Comparison of ENCODE assay signal across 8 cellular contexts in genomic region chr19:35868823-35869326, GRCh38. TPM values are rescaled to one million over a fixed set of nuclear protein-coding genes. Genes with fewer than 3 reads are reported as not detected.
DNase-seq lines count a peak whose midpoint lies in the region; ATAC-seq lines count a peak whose summit lies in the region.

No MANE protein-coding gene starts in this region.

- no peak overlapping the region for H3K27ac Mint-ChIP-seq in activated T-helper 1 cell treated with anti-CD3 and anti-CD28 coated beads, Interleukin-12 subunit alpha, Interleukin-12 subunit beta, Interleukin-2, Interleukin-4 antibody, amounts not matched to agents 30 ng/mL and 10 ng/mL and 1 ng/mL, durations not matched to agents 14 hours and 24 hours and 36 hours

- peak overlapping the region; percentile 62 for H3K4me3 Mint-ChIP-seq in activated T-helper 1 cell treated with anti-CD3 and anti-CD28 coated beads, Interleukin-12 subunit alpha, Interleukin-12 subunit beta, Interleukin-2, Interleukin-4 antibody, amounts not matched to agents 30 ng/mL and 10 ng/mL and 1 ng/mL, durations not matched to agents 14 hours and 24 hours and 36 hours

- H3K27me3 Mint-ChIP-seq in activated T-helper 1 cell treated with anti-CD3 and anti-CD28 coated beads, Interleukin-12 subunit alpha, Interleukin-12 subunit beta, Interleukin-2, Interleukin-4 antibody, amounts not matched to agents 30 ng/mL and 10 ng/mL and 1 ng/mL, durations not matched to agents 14 hours and 24 hours and 36 hours (ENCODE audit: insufficient read depth), result peaks cover 29% of the 10 kb centered on the region

- DNase-seq in NCI-H345 (lab: John Stamatoyannopoulos, UW) (peak; percentile 66), NCI-H345 treated with DMSO at 0.1 percent for 48 hours (lab: John Stamatoyannopoulos, UW; ENCODE audit: unreplicated experiment) (no peak), hepatic stellate cell (ENCODE audit: low spot score) (no peak)
- DNase-seq in activated T-helper 1 cell treated with anti-CD3 and anti-CD28 coated beads, Interleukin-12 subunit alpha, Interleukin-12 subunit beta, Interleukin-2, Interleukin-4 antibody, amounts not matched to agents 30 ng/mL and 10 ng/mL and 1 ng/mL, durations not matched to agents 14 hours and 24 hours and 36 hours (ENCODE audit: low spot score), result no peak
- no peak for DNase-seq in stimulated activated CD4-positive, alpha-beta T cell treated with anti-CD3 and anti-CD28 coated beads, Interleukin-4, amount 100 ng/mL, for 4 hours

- H3K27me3 ChIP-seq in iPS-15b (ENCODE audit: control insufficient read depth, insufficient read depth, low read length) (peaks cover 16% of the 10 kb centered on the region), subcutaneous abdominal adipose tissue (ENCODE audit: control insufficient read depth in 5 of 5, insufficient read depth in 4 of 5, low read length in 5 of 5) (peaks cover 16 to 42% (median 38%) of the 10 kb centered on the region in 5 donors)

- peaks cover 2% of the 10 kb centered on the region for H3K36me3 Mint-ChIP-seq in activated T-helper 1 cell treated with anti-CD3 and anti-CD28 coated beads, Interleukin-12 subunit alpha, Interleukin-12 subunit beta, Interleukin-2, Interleukin-4 antibody, amounts not matched to agents 30 ng/mL and 10 ng/mL and 1 ng/mL, durations not matched to agents 14 hours and 24 hours and 36 hours (ENCODE audit: low read depth)

- H3K4me3 ChIP-seq in iPS-15b (ENCODE audit: low read depth, low read length), result peak overlapping the region; percentile 78
- H3K4me3 ChIP-seq in subcutaneous abdominal adipose tissue (ENCODE audit: low read depth in 1 of 5, low read length in 5 of 5), result peak overlapping the region in 4 of 5 donors; percentile 24 to 61 (median 36)

- no peak overlapping the region for H3K27ac ChIP-seq in subcutaneous abdominal adipose tissue (ENCODE audit: low read depth, low read length)

- H3K4me1 ChIP-seq in iPS-15b (ENCODE audit: control insufficient read depth, insufficient read depth, low read length), result peaks cover 9% of the 10 kb centered on the region
- peaks cover 0 to 23% (median 21%) of the 10 kb centered on the region in 5 donors for H3K4me1 ChIP-seq in subcutaneous abdominal adipose tissue (ENCODE audit: control insufficient read depth in 5 of 5, insufficient read depth in 5 of 5, low read length in 5 of 5)

- H3K36me3 ChIP-seq in iPS-15b (ENCODE audit: control insufficient read depth, insufficient read depth, low read length), result peaks cover 2% of the 10 kb centered on the region
- no peaks in the 10 kb centered on the region for H3K36me3 ChIP-seq in subcutaneous abdominal adipose tissue (ENCODE audit: control insufficient read depth in 5 of 5, insufficient read depth in 5 of 5, low read length in 5 of 5)

- H3K9me3 ChIP-seq in iPS-15b (ENCODE audit: control insufficient read depth, insufficient read depth, low read length) (no peaks in the 10 kb centered on the region), subcutaneous abdominal adipose tissue (ENCODE audit: control insufficient read depth in 5 of 5, low read length in 5 of 5) (no peaks in the 10 kb centered on the region)

- peaks cover 23% of the 10 kb centered on the region for H3K4me1 Mint-ChIP-seq in activated T-helper 1 cell treated with anti-CD3 and anti-CD28 coated beads, Interleukin-12 subunit alpha, Interleukin-12 subunit beta, Interleukin-2, Interleukin-4 antibody, amounts not matched to agents 30 ng/mL and 10 ng/mL and 1 ng/mL, durations not matched to agents 14 hours and 24 hours and 36 hours (ENCODE audit: low read depth)

- H3K9ac ChIP-seq in iPS-15b (ENCODE audit: low read depth, low read length) (no peak overlapping the region), subcutaneous abdominal adipose tissue (ENCODE audit: low read length in 5 of 5) (peak overlapping the region in 1 of 5 donors; percentile 6)

- no peaks in the 10 kb centered on the region for H3K9me3 Mint-ChIP-seq in activated T-helper 1 cell treated with anti-CD3 and anti-CD28 coated beads, Interleukin-12 subunit alpha, Interleukin-12 subunit beta, Interleukin-2, Interleukin-4 antibody, amounts not matched to agents 30 ng/mL and 10 ng/mL and 1 ng/mL, durations not matched to agents 14 hours and 24 hours and 36 hours

- intact Hi-C loops in activated T-helper 1 cell treated with anti-CD3 and anti-CD28 coated beads, Interleukin-12 subunit alpha, Interleukin-12 subunit beta, Interleukin-2, Interleukin-4 antibody, amounts not matched to agents 30 ng/mL and 10 ng/mL and 1 ng/mL, durations not matched to agents 14 hours and 24 hours and 36 hours (cut with micrococcal nuclease), result loop anchor here (1.0 to 2.0 kb wide), 5 partner anchors 10 to 128 kb away; partner anchors contain the start of genes ARHGAP33 and KIRREL2

- ATAC-seq in GM19395 (IDR thresholded peaks at IDR 0.05; ENCODE audit: unreplicated experiment), result no peak

RNA-seq across cellular contexts. Expression of gene APLP1, which starts 0.5 kb away (rescaled TPM):
- 2.3 and 2.4 TPM in 2 replicates for total RNA-seq in activated T-helper 1 cell treated with anti-CD3 and anti-CD28 coated beads, Interleukin-12 subunit alpha, Interleukin-12 subunit beta, Interleukin-2, Interleukin-4 antibody, amounts not matched to agents 30 ng/mL and 10 ng/mL and 1 ng/mL, durations not matched to agents 14 hours and 24 hours and 36 hours

RNA-seq across cellular contexts. Expression of gene KIRREL2, which starts 12.2 kb away (rescaled TPM):
- 1.7 TPM in 2 replicates for total RNA-seq in activated T-helper 1 cell treated with anti-CD3 and anti-CD28 coated beads, Interleukin-12 subunit alpha, Interleukin-12 subunit beta, Interleukin-2, Interleukin-4 antibody, amounts not matched to agents 30 ng/mL and 10 ng/mL and 1 ng/mL, durations not matched to agents 14 hours and 24 hours and 36 hours

RNA-seq across cellular contexts. Expression of gene NPHS1, which starts 16.6 kb away (rescaled TPM):
- 0.05 TPM in 1 of 2 replicates, not detected in the other for total RNA-seq in activated T-helper 1 cell treated with anti-CD3 and anti-CD28 coated beads, Interleukin-12 subunit alpha, Interleukin-12 subunit beta, Interleukin-2, Interleukin-4 antibody, amounts not matched to agents 30 ng/mL and 10 ng/mL and 1 ng/mL, durations not matched to agents 14 hours and 24 hours and 36 hours

RNA-seq across cellular contexts. Expression of gene NFKBID, which starts 31.5 kb away (rescaled TPM):
- 163 and 164 TPM in 2 replicates for total RNA-seq in activated T-helper 1 cell treated with anti-CD3 and anti-CD28 coated beads, Interleukin-12 subunit alpha, Interleukin-12 subunit beta, Interleukin-2, Interleukin-4 antibody, amounts not matched to agents 30 ng/mL and 10 ng/mL and 1 ng/mL, durations not matched to agents 14 hours and 24 hours and 36 hours

RNA-seq across cellular contexts. Expression of gene HCST, which starts 33.5 kb away (rescaled TPM):
- 58.5 and 62.2 TPM in 2 replicates for total RNA-seq in activated T-helper 1 cell treated with anti-CD3 and anti-CD28 coated beads, Interleukin-12 subunit alpha, Interleukin-12 subunit beta, Interleukin-2, Interleukin-4 antibody, amounts not matched to agents 30 ng/mL and 10 ng/mL and 1 ng/mL, durations not matched to agents 14 hours and 24 hours and 36 hours
